Comparison of ENCODE assay signal across 13 cellular contexts in the genomic region with DNA sequence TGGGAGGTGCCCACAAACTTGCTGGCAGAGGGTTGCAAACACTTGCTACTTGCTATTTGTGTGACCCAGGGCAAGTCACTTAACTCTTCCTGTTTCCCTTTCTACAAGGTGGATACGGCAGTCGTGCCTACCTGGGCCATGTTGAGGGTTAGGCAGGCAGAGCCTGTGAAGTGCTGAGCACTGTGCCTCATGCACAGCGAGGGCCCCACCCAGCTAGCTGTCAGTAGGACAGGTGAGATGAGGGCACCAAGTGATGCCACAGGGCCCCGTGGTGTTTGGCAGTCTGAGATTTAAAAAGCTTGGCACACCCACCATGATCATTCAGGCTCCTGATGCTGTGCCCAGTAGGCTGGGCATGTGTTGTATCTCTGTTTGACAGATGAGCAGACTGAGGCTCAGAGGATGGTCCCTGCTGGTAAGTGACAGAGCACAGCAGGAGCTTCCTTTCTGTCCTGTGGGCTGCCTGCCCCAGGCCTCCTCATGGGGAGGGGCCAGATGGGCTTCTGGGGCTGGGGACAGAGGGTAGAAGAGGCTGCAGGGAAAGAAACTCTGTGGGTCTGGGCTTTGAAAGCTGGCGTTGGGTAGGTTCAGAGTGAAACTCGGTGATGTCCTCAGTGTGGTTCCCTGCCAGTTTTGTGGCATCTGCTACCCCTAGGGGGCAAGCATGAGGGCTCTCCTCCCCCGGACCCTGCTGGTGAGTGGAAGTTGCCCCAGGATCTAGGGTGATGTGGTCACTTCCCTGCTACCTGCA. TPM values are rescaled to one million over a fixed set of nuclear protein-coding genes. Genes with fewer than 3 reads are reported as not detected.
DNase-seq lines count a peak whose midpoint lies in the region; ATAC-seq and TF ChIP-seq lines count a peak whose summit lies in the region.
"Had no signal": no experiment of that assay in that cellular context is flagged by ENCODE, and none has a peak within 500 bp of the region (broad histone marks: within the 10 kb centered on the region; RNA-seq: fewer than 3 reads in every experiment).

No MANE protein-coding gene starts in this region.

- intact Hi-C loops in spleen (cut with DNase I; ENCODE audit: low total_unique reads) = no loop called here

- CTCF ChIA-PET in GM10248 (lab: Yijun Ruan, JAX) = interaction anchor here (1.4 to 2.4 kb wide), 3 partner anchors 10 to 37 kb away, joined by 3 to 22 read pairs (median 3); no protein-coding TSS in a partner anchor

- H3K4me3 ChIP-seq in epithelial cell of proximal tubule (ENCODE audit: low read depth, low read length) (no peak overlapping the region), spleen (no peak overlapping the region)

- peak; percentile 21 for DNase-seq in activated CD4-positive, alpha-beta T cell treated with anti-CD3 and anti-CD28 coated beads for 48 hours
- no peak for DNase-seq in activated CD4-positive, alpha-beta T cell treated with anti-CD3 and anti-CD28 coated beads for 4 hours
- peak; percentile 37 for DNase-seq in NCI-H1694 (lab: John Stamatoyannopoulos, UW)
- DNase-seq in epithelial cell of proximal tubule (ENCODE audit: low read depth) = no peak
- DNase-seq in spleen = peak; percentile 51
- DNase-seq in stimulated activated CD4-positive, alpha-beta T cell treated with anti-CD3 and anti-CD28 coated beads, Interleukin-2, amount 100 ng/mL, for 48 hours = no peak
- DNase-seq in GM10248 (ENCODE audit: extremely low spot score) = no peak
- DNase-seq: activated CD8-positive, alpha-beta memory T cell treated with anti-CD3 and anti-CD28 coated beads for 24 hours; cerebellar nuclear complex; KG1; posterior cingulate gyrus had no signal

- WGBS in spleen, 5 donors = 54 to 71% (median 60%) methylated on average over 7 of the region's 7 CpGs

- H3K27ac ChIP-seq in spleen = no peak overlapping the region
- H3K27ac ChIP-seq: C4-2B had no signal

- H3K27me3 ChIP-seq in spleen (replicated peaks in 1 of 7) = peaks cover 0 to 5% (median 0%) of the 10 kb centered on the region in 7 donors

- POLR2A ChIA-PET in GM10248 (lab: Yijun Ruan, JAX) = no interaction called here

- ATAC-seq in HG03342 (IDR thresholded peaks at IDR 0.05; ENCODE audit: unreplicated experiment) = no peak

- no peaks in the 10 kb centered on the region for H3K9me3 ChIP-seq in spleen

- TF ChIP-seq POLR2A in spleen (IDR thresholded peaks at IDR 0.05) = no peak

- TF ChIP-seq CTCF in epithelial cell of proximal tubule (conservative IDR thresholded peaks at IDR 0.05; ENCODE audit: low read depth, low read length) (peak; percentile 36), spleen (IDR thresholded peaks at IDR 0.05 in 8 of 11, conservative IDR thresholded peaks at IDR 0.05 in 3 of 11) (peak in 1 of 11 experiments; percentile 16), GM10248 (IDR thresholded peaks at IDR 0.05; ENCODE audit: control extremely low read depth, extremely low read depth, low read depth, missing control alignments) (no peak)

- peaks cover 0 to 12% (median 2%) of the 10 kb centered on the region in 6 donors for H3K4me1 ChIP-seq in spleen

- H3K36me3 ChIP-seq in spleen = no peaks in the 10 kb centered on the region

RNA-seq across cellular contexts. Expression of a gene that starts 59.3 kb away (rescaled TPM):
- 1.6 TPM in 1 of 2 replicates, not detected in the other for total RNA-seq in epithelial cell of proximal tubule
- 10 to 100 TPM; 16.5 to 47.5 (median 24.0) TPM for total RNA-seq in spleen
- polyA plus RNA-seq in spleen = 1 to 10 TPM; 2.1 to 7.9 (median 3.1) TPM

Comparison
In these comparisons a context has a peak if more than half of its experiments do, and no peak if none do; other contexts are left out.
1. DNase-seq: peak in activated CD4-positive, alpha-beta T cell treated with anti-CD3 and anti-CD28 coated beads for 48 hours (single experiment), NCI-H1694 (single experiment) and spleen (single experiment); none in activated CD4-positive, alpha-beta T cell treated with anti-CD3 and anti-CD28 coated beads for 4 hours (0 of 2), epithelial cell of proximal tubule (single experiment), stimulated activated CD4-positive, alpha-beta T cell treated with anti-CD3 and anti-CD28 coated beads, Interleukin-2, amount 100 ng/mL, for 48 hours (0 of 2) and GM10248 (single experiment).